In genomic region chr16:4944333-4945281, GRCh38 we compare ENCODE assay signal across 8 cellular contexts. TPM values are rescaled to one million over a fixed set of nuclear protein-coding genes. Genes with fewer than 3 reads are reported as not detected.
DNase-seq lines count a peak whose midpoint lies in the region; ATAC-seq and TF ChIP-seq lines count a peak whose summit lies in the region.

No MANE protein-coding gene starts in this region.

- no peak overlapping the region for H3K27ac Mint-ChIP-seq in T-cell

- CTCF ChIA-PET in T-cell (lab: Charles Lee), result no interaction called here

- no peaks in the 10 kb centered on the region for H3K9me3 Mint-ChIP-seq in T-cell

- H3K4me1 Mint-ChIP-seq in T-cell, result no peaks in the 10 kb centered on the region

- H3K36me3 Mint-ChIP-seq in T-cell, result no peaks in the 10 kb centered on the region

- H3K27me3 Mint-ChIP-seq in T-cell, result peaks cover 17 to 32% of the 10 kb centered on the region in 2 donors

- no peak overlapping the region for H3K27ac ChIP-seq in HL-60 (replicated peaks)
- peak overlapping the region; percentile 92 for H3K27ac ChIP-seq in epithelial cell of prostate

- POLR2A ChIA-PET in T-cell (lab: Charles Lee), result no interaction called here

- no peak for ATAC-seq in T-cell (replicated peaks in 1 of 4)

- TF ChIP-seq CTCF in HL-60 (IDR thresholded peaks at IDR 0.05; ENCODE audit: insufficient read depth, low read length), result no peak

- no peak overlapping the region for H3K4me3 ChIP-seq in HL-60 (replicated peaks; ENCODE audit: insufficient read depth, low read length)

- no peaks in the 10 kb centered on the region for H3K27me3 ChIP-seq in HL-60 (ENCODE audit: insufficient read depth, poor library complexity, severe bottlenecking)

- DNase-seq in A172 (ENCODE audit: low spot score) (peak; percentile 99), HL-60 (ENCODE audit: low read depth in 1 of 2, low spot score in 1 of 2) (peak; percentile 50 to 55), NOMO-1 treated with DMSO at 0.1 percent for 48 hours (lab: John Stamatoyannopoulos, UW; ENCODE audit: unreplicated experiment) (peak; percentile 70), epithelial cell of prostate (ENCODE audit: low read depth, low spot score) (peak; percentile 59), mucosa of gallbladder (ENCODE audit: low spot score) (peak; percentile 92), T-cell (no peak), cerebellum (ENCODE audit: low spot score) (no peak), NCI-H1048 (lab: John Stamatoyannopoulos, UW) (no peak)

- no peak overlapping the region for H3K4me3 Mint-ChIP-seq in T-cell

RNA-seq across cellular contexts. Expression of gene PPL, which starts 7.7 kb away (rescaled TPM):
- total RNA-seq in A172 (2014; rRNA removed; shearing (Covaris generic)), result 0.81 and 2.0 TPM in 2 replicates
- 62.2 TPM for total RNA-seq in mucosa of gallbladder
- total RNA-seq in T-cell, result under 1 TPM in 3 of 5 donors, not detected in 2; 0.10 to 0.32 (median 0.12) TPM
- total RNA-seq in cerebellum, result 3.3 TPM

RNA-seq across cellular contexts. Expression of gene SEC14L5, which starts 13.5 kb away (rescaled TPM):
- 0.14 TPM in 1 of 2 replicates, not detected in the other for total RNA-seq in A172 (2014; rRNA removed; shearing (Covaris generic))
- total RNA-seq in mucosa of gallbladder, result 0.49 TPM
- total RNA-seq in T-cell, result under 1 TPM in 1 of 5 donors, not detected in 4; 0.05 TPM
- 0.82 TPM for total RNA-seq in cerebellum

Comparison
In these comparisons a context has a peak if more than half of its experiments do, and no peak if none do; other contexts are left out.
1. DNase-seq: peak in A172 (single experiment), HL-60 (2 of 2), NOMO-1 treated with DMSO at 0.1 percent for 48 hours (single experiment), epithelial cell of prostate (single experiment) and mucosa of gallbladder (single experiment); none in T-cell (0 of 34), cerebellum (single experiment) and NCI-H1048 (single experiment).
2. RNA of gene PPL, which starts 7.7 kb away (total RNA-seq): 62.2 TPM in mucosa of gallbladder (single experiment); 3.3 TPM in cerebellum (single experiment), 0.81 to 2.0 TPM in A172 and 0.10 to 0.32 TPM in T-cell; every median in the first group is over 10 times any median in the second.